ENCODE assay signal across 8 cellular contexts in the genomic region with DNA sequence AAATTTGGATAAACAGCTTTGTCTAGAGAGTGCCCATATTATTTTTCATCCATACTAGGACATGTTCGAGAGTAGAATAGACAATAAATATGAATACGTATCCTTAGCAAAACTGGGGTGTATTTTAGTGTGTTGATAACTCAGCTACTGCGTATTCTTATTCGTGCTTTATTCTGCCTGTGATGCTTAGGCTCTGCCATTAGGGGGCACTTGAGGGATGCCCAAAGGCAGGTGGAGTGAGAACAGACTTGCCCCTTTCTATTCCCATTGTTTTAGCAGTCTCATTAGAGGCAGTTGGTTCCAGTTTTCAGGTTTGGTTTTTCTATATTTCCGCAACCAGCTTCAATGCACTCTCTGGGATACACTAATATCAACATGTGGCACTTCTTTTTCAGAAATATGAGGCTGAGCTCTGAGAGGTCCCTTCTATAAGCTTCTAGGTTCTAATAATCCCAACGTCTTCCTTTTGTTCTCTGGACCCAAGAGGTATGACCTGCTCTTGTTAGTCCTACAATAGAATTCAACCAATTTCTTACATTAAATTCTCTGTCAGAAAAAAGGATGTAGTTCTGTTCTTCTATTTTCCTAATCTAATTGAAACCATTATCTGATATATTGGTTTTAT.
DNase-seq lines count a peak whose midpoint lies in the region; ATAC-seq and TF ChIP-seq lines count a peak whose summit lies in the region.

No MANE protein-coding gene starts in this region.

- peak; percentile 70 for TF ChIP-seq CTCF in activated CD8-positive, alpha-beta T cell treated with anti-CD3 and anti-CD28 coated beads for 36 hours (IDR thresholded peaks at IDR 0.05)
- TF ChIP-seq CTCF in chondrocyte (IDR thresholded peaks at IDR 0.05) (peak; percentile 80), osteoblast (IDR thresholded peaks at IDR 0.05; ENCODE audit: extremely low read depth, low read depth, low read length) (no peak)

- intact Hi-C loops in activated CD8-positive, alpha-beta T cell treated with anti-CD3 and anti-CD28 coated beads for 36 hours (cut with micrococcal nuclease): no loop called here

- no peaks in the 10 kb centered on the region for H3K4me1 Mint-ChIP-seq in activated CD8-positive, alpha-beta T cell treated with anti-CD3 and anti-CD28 coated beads for 36 hours (ENCODE audit: low read depth)
- H3K4me1 Mint-ChIP-seq in activated CD8-positive, alpha-beta T cell treated with anti-CD3 and anti-CD28 coated beads, Interleukin-2, amount 10 ng/mL, durations not matched to agents 7 days and 5 days (ENCODE audit: low read depth): no peaks in the 10 kb centered on the region
- peaks cover 3% of the 10 kb centered on the region for H3K4me1 Mint-ChIP-seq in chondrocyte (ENCODE audit: low read depth)

- H3K36me3 ChIP-seq in osteoblast (ENCODE audit: insufficient read depth, low read length): no peaks in the 10 kb centered on the region

- DNase-seq in activated CD8-positive, alpha-beta T cell treated with anti-CD3 and anti-CD28 coated beads for 36 hours: peak; percentile 29
- DNase-seq in activated CD8-positive, alpha-beta T cell treated with anti-CD3 and anti-CD28 coated beads, Interleukin-2, amount 10 ng/mL, durations not matched to agents 7 days and 5 days: no peak
- DNase-seq in NCI-H82 (lab: John Stamatoyannopoulos, UW) (peak; percentile 68), chondrocyte (ENCODE audit: low spot score) (no peak), renal cortical epithelial cell (ENCODE audit: low read depth) (peak; percentile 27), osteoblast (ENCODE audit: insufficient read length, low spot score, missing footprints) (no peak), OCI-M2 (lab: John Stamatoyannopoulos, UW; ENCODE audit: unreplicated experiment) (no peak)

- no peaks in the 10 kb centered on the region for H3K4me1 ChIP-seq in osteoblast (ENCODE audit: insufficient read depth, low read length)

- H3K4me3 Mint-ChIP-seq in activated CD8-positive, alpha-beta T cell treated with anti-CD3 and anti-CD28 coated beads for 36 hours: no peak overlapping the region
- H3K4me3 Mint-ChIP-seq in activated CD8-positive, alpha-beta T cell treated with anti-CD3 and anti-CD28 coated beads, Interleukin-2, amount 10 ng/mL, durations not matched to agents 7 days and 5 days: no peak overlapping the region
- peak overlapping the region; percentile 23 for H3K4me3 Mint-ChIP-seq in chondrocyte (ENCODE audit: unreplicated experiment)

- H3K9me3 Mint-ChIP-seq in activated CD8-positive, alpha-beta T cell treated with anti-CD3 and anti-CD28 coated beads for 36 hours: no peaks in the 10 kb centered on the region
- H3K9me3 Mint-ChIP-seq in activated CD8-positive, alpha-beta T cell treated with anti-CD3 and anti-CD28 coated beads, Interleukin-2, amount 10 ng/mL, durations not matched to agents 7 days and 5 days (ENCODE audit: insufficient read depth): peaks cover 4% of the 10 kb centered on the region
- H3K9me3 Mint-ChIP-seq in chondrocyte (ENCODE audit: low read depth): no peaks in the 10 kb centered on the region

- CTCF ChIA-PET in activated CD8-positive, alpha-beta T cell treated with anti-CD3 and anti-CD28 coated beads for 36 hours (lab: Charles Lee): interaction anchor here (0.8 to 1.9 kb wide), 2 partner anchors 9 kb away, joined by 4 to 5 read pairs; no protein-coding TSS in a partner anchor
- CTCF ChIA-PET in activated CD8-positive, alpha-beta T cell treated with anti-CD3 and anti-CD28 coated beads, Interleukin-2, amount 10 ng/mL, durations not matched to agents 7 days and 5 days (lab: Charles Lee): no interaction called here

- no peak for ATAC-seq in activated CD8-positive, alpha-beta T cell treated with anti-CD3 and anti-CD28 coated beads for 36 hours
- ATAC-seq in activated CD8-positive, alpha-beta T cell treated with anti-CD3 and anti-CD28 coated beads, Interleukin-2, amount 10 ng/mL, durations not matched to agents 7 days and 5 days: no peak
- ATAC-seq in HG03103 (IDR thresholded peaks at IDR 0.05; ENCODE audit: low read depth, unreplicated experiment): peak; percentile 66

- H3K27ac Mint-ChIP-seq in activated CD8-positive, alpha-beta T cell treated with anti-CD3 and anti-CD28 coated beads for 36 hours: no peak overlapping the region
- no peak overlapping the region for H3K27ac Mint-ChIP-seq in activated CD8-positive, alpha-beta T cell treated with anti-CD3 and anti-CD28 coated beads, Interleukin-2, amount 10 ng/mL, durations not matched to agents 7 days and 5 days
- H3K27ac Mint-ChIP-seq in chondrocyte (ENCODE audit: unreplicated experiment): no peak overlapping the region

- H3K36me3 Mint-ChIP-seq in activated CD8-positive, alpha-beta T cell treated with anti-CD3 and anti-CD28 coated beads for 36 hours (ENCODE audit: low read depth): no peaks in the 10 kb centered on the region
- H3K36me3 Mint-ChIP-seq in activated CD8-positive, alpha-beta T cell treated with anti-CD3 and anti-CD28 coated beads, Interleukin-2, amount 10 ng/mL, durations not matched to agents 7 days and 5 days (ENCODE audit: low read depth): no peaks in the 10 kb centered on the region
- no peaks in the 10 kb centered on the region for H3K36me3 Mint-ChIP-seq in chondrocyte (ENCODE audit: low read depth)

- H3K4me2 ChIP-seq in osteoblast (ENCODE audit: insufficient read depth, low read length): no peak overlapping the region

- POLR2A ChIA-PET in activated CD8-positive, alpha-beta T cell treated with anti-CD3 and anti-CD28 coated beads for 36 hours (lab: Charles Lee): no interaction called here
- POLR2A ChIA-PET in activated CD8-positive, alpha-beta T cell treated with anti-CD3 and anti-CD28 coated beads, Interleukin-2, amount 10 ng/mL, durations not matched to agents 7 days and 5 days (lab: Charles Lee): no interaction called here

- no peaks in the 10 kb centered on the region for H3K27me3 ChIP-seq in osteoblast (ENCODE audit: insufficient read depth, low read length)

- H3K79me2 ChIP-seq in osteoblast (ENCODE audit: insufficient read depth, low read length): no peaks in the 10 kb centered on the region

- no peak overlapping the region for H3K27ac ChIP-seq in osteoblast (ENCODE audit: low read depth, low read length)

- no peaks in the 10 kb centered on the region for H4K20me1 ChIP-seq in osteoblast (ENCODE audit: insufficient read depth, low read length)

- H2AFZ ChIP-seq in osteoblast (ENCODE audit: low read length): no peak overlapping the region

- H3K9me3 ChIP-seq in osteoblast (ENCODE audit: low read depth, low read length): peaks cover 3% of the 10 kb centered on the region

- no peaks in the 10 kb centered on the region for H3K27me3 Mint-ChIP-seq in activated CD8-positive, alpha-beta T cell treated with anti-CD3 and anti-CD28 coated beads for 36 hours
- H3K27me3 Mint-ChIP-seq in activated CD8-positive, alpha-beta T cell treated with anti-CD3 and anti-CD28 coated beads, Interleukin-2, amount 10 ng/mL, durations not matched to agents 7 days and 5 days (ENCODE audit: low read depth): no peaks in the 10 kb centered on the region
- peaks cover 16% of the 10 kb centered on the region for H3K27me3 Mint-ChIP-seq in chondrocyte (ENCODE audit: low read depth)

- no peak overlapping the region for H3K4me3 ChIP-seq in osteoblast (ENCODE audit: insufficient read depth, low read length)

Comparison
In these comparisons a context has a peak if more than half of its experiments do, and no peak if none do; other contexts are left out.
1. DNase-seq: peak in activated CD8-positive, alpha-beta T cell treated with anti-CD3 and anti-CD28 coated beads for 36 hours (single experiment), NCI-H82 (single experiment) and renal cortical epithelial cell (single experiment); none in activated CD8-positive, alpha-beta T cell treated with anti-CD3 and anti-CD28 coated beads, Interleukin-2, amount 10 ng/mL, durations not matched to agents 7 days and 5 days (single experiment), chondrocyte (single experiment), osteoblast (single experiment) and OCI-M2 (single experiment).